ENCODE assay signal across 8 cellular contexts in the genomic region with DNA sequence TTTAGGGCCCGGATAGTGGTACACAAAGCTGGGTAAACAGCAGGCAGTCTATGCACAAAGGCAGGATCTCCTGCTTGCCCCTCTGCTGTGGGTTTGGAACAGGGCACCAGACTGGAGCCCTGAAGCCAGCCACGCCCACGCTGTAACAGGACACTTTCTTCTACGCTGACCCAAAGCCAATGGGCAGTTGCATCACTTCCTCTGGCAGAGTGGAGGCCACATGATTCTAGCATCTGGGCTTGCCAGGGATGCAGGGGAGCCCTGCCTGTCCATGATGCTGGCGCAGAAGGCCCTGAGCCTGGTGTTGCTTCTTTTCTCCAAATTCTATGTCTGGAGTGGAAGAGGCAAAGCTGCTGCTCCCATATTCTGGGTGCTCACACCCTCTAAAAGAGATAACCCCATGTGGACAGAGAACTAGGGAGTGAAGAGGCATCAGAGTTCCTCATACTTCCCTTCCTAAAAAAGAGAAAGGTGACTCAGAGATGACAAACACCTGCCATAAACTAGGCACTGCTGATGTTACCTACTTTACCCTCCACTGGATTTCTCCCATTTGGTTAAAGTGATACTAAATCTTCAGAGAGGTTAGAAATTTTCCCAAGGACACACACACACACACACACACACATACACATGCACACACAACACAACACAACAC.
DNase-seq lines count a peak whose midpoint lies in the region; ATAC-seq and TF ChIP-seq lines count a peak whose summit lies in the region.

No MANE protein-coding gene starts in this region.

- TF ChIP-seq EP300 in sigmoid colon (IDR thresholded peaks at IDR 0.05) = peak in 2 of 4 donors; percentile 29 to 56

- TF ChIP-seq CTCF in adrenal gland (IDR thresholded peaks at IDR 0.05) (no peak), sigmoid colon (IDR thresholded peaks at IDR 0.05) (no peak)

- H3K9me3 ChIP-seq in adrenal gland (replicated peaks in 1 of 3) (no peaks in the 10 kb centered on the region), right cardiac atrium (ENCODE audit: control insufficient read depth, low read length) (no peaks in the 10 kb centered on the region), sigmoid colon (no peaks in the 10 kb centered on the region)

- H3K27ac ChIP-seq in adrenal gland = peak overlapping the region; percentile 79 to 96 (median 89)
- H3K27ac ChIP-seq in right cardiac atrium (ENCODE audit: low read length) = peak overlapping the region; percentile 95
- peak overlapping the region; percentile 75 to 88 (median 83) for H3K27ac ChIP-seq in sigmoid colon

- peak; percentile 91 for DNase-seq in AG08395 (ENCODE audit: low spot score)
- peak; percentile 75 for DNase-seq in LoVo (ENCODE audit: low spot score)
- DNase-seq in adrenal gland = peak; percentile 85 to 98 (median 96)
- peak; percentile 93 to 97 (median 93) for DNase-seq in right cardiac atrium
- DNase-seq in sigmoid colon = peak; percentile 96
- no peak for DNase-seq in stimulated activated CD4-positive, alpha-beta T cell treated with anti-CD3 and anti-CD28 coated beads, Interleukin-15, amount 100 ng/mL, for 24 hours
- DNase-seq in stimulated activated CD4-positive, alpha-beta T cell treated with anti-CD3 and anti-CD28 coated beads, Interleukin-1b, Interleukin-23, amount 100 ng/mL, for 48 hours = no peak

- WGBS in adrenal gland, 4 donors = 18 to 44% (median 26%) methylated on average over 4 to 5 of the region's 5 CpGs
- 38% methylated on average over 5 of the region's 5 CpGs for WGBS in right cardiac atrium
- 51 to 67% methylated on average over 5 of the region's 5 CpGs for WGBS in sigmoid colon, 2 donors

- peak in 1 of 2 donors; percentile 87 for TF ChIP-seq POLR2A in adrenal gland (IDR thresholded peaks at IDR 0.05)
- TF ChIP-seq POLR2A in sigmoid colon (IDR thresholded peaks at IDR 0.05) = no peak

- intact Hi-C loops in adrenal gland (cut with DNase I) = loop anchor here in 1 of 2 donors (10.0 kb wide), 1 partner anchor 265 kb away; a partner anchor contains a TSS
- intact Hi-C loops in right cardiac atrium (cut with DNase I) = loop anchor here in 2 of 4 donors (5.0 to 10.0 kb wide), 2 partner anchors 113 to 115 kb away; no protein-coding TSS in a partner anchor
- intact Hi-C loops in sigmoid colon (cut with DNase I) = loop anchor here (1.0 to 5.0 kb wide), 5 partner anchors 17 to 393 kb away; no protein-coding TSS in a partner anchor

- H3K4me3 ChIP-seq in adrenal gland (no peak overlapping the region), right cardiac atrium (ENCODE audit: low read length) (no peak overlapping the region), sigmoid colon (no peak overlapping the region)

- H3K36me3 ChIP-seq in adrenal gland (replicated peaks in 1 of 2) (no peaks in the 10 kb centered on the region), sigmoid colon (no peaks in the 10 kb centered on the region)

- H3K27me3 ChIP-seq in adrenal gland (no peaks in the 10 kb centered on the region), right cardiac atrium (ENCODE audit: control insufficient read depth, insufficient read depth) (no peaks in the 10 kb centered on the region), sigmoid colon (no peaks in the 10 kb centered on the region)

- H3K4me1 ChIP-seq in adrenal gland (replicated peaks in 1 of 2) = peaks cover 27 to 43% of the 10 kb centered on the region in 2 donors
- peaks cover 9% of the 10 kb centered on the region for H3K4me1 ChIP-seq in right cardiac atrium (ENCODE audit: control insufficient read depth, insufficient read depth, low read length)
- peaks cover 0 to 36% (median 34%) of the 10 kb centered on the region in 4 donors for H3K4me1 ChIP-seq in sigmoid colon

- ATAC-seq in right cardiac atrium (peak; percentile 94 to 95), HG03432 (IDR thresholded peaks at IDR 0.05; ENCODE audit: unreplicated experiment) (no peak)

Comparison
In these comparisons a context has a peak if more than half of its experiments do, and no peak if none do; other contexts are left out.
1. DNase-seq: peak in AG08395 (single experiment), LoVo (single experiment), adrenal gland (7 of 7), right cardiac atrium (3 of 3) and sigmoid colon (single experiment); none in stimulated activated CD4-positive, alpha-beta T cell treated with anti-CD3 and anti-CD28 coated beads, Interleukin-15, amount 100 ng/mL, for 24 hours (single experiment) and stimulated activated CD4-positive, alpha-beta T cell treated with anti-CD3 and anti-CD28 coated beads, Interleukin-1b, Interleukin-23, amount 100 ng/mL, for 48 hours (single experiment).
2. Peak in every context shown above with its lines, with median percentiles within 50 percentile points of each other: H3K27ac ChIP-seq.